In genomic region chr12:11360205-11360883, GRCh38 we compare ENCODE assay signal across 11 cellular contexts. TPM values are rescaled to one million over a fixed set of nuclear protein-coding genes. Genes with fewer than 3 reads are reported as not detected.
"Had no signal": no experiment of that assay in that cellular context is flagged by ENCODE, and none has a peak within 500 bp of the region (broad histone marks: within the 10 kb centered on the region; RNA-seq: fewer than 3 reads in every experiment).

No MANE protein-coding gene starts in this region.

RNA-seq across cellular contexts. Expression of gene PRB2, which starts 35.0 kb away (rescaled TPM):
- total RNA-seq: activated B cell treated with CpG ODN at 0.5 μM for 24 hours; activated CD8-positive, alpha-beta T cell treated with anti-CD3 and anti-CD28 coated beads for 36 hours; activated T-cell treated with anti-CD3 and anti-CD28 coated beads, Interleukin-2, amount 50 U/mL, for 4 hours; adrenal gland; body of pancreas; mesenteric fat pad; natural killer cell treated with Interleukin-12 subunit alpha and Interleukin-12 subunit beta and Interleukin-15 and Interleukin-18, amount 100 ng/mL, for 72 hours; T-helper 2 cell treated with Interferon-gamma antibody and Interleukin-4, amounts not matched to agents 100 ng/mL and 5 ng/mL, for 36 hours; tibial nerve; uterus had no signal
- polyA plus RNA-seq: adrenal gland had no signal

RNA-seq across cellular contexts. Expression of gene PRB4, which starts 50.1 kb away (rescaled TPM):
- total RNA-seq: activated B cell treated with CpG ODN at 0.5 μM for 24 hours; activated CD8-positive, alpha-beta T cell treated with anti-CD3 and anti-CD28 coated beads for 36 hours; activated T-cell treated with anti-CD3 and anti-CD28 coated beads, Interleukin-2, amount 50 U/mL, for 4 hours; adrenal gland; body of pancreas; lower leg skin; mesenteric fat pad; natural killer cell treated with Interleukin-12 subunit alpha and Interleukin-12 subunit beta and Interleukin-15 and Interleukin-18, amount 100 ng/mL, for 72 hours; T-helper 2 cell treated with Interferon-gamma antibody and Interleukin-4, amounts not matched to agents 100 ng/mL and 5 ng/mL, for 36 hours; tibial nerve; uterus had no signal
- polyA plus RNA-seq: adrenal gland had no signal
